ENCODE assay signal across 7 cellular contexts in the genomic region with DNA sequence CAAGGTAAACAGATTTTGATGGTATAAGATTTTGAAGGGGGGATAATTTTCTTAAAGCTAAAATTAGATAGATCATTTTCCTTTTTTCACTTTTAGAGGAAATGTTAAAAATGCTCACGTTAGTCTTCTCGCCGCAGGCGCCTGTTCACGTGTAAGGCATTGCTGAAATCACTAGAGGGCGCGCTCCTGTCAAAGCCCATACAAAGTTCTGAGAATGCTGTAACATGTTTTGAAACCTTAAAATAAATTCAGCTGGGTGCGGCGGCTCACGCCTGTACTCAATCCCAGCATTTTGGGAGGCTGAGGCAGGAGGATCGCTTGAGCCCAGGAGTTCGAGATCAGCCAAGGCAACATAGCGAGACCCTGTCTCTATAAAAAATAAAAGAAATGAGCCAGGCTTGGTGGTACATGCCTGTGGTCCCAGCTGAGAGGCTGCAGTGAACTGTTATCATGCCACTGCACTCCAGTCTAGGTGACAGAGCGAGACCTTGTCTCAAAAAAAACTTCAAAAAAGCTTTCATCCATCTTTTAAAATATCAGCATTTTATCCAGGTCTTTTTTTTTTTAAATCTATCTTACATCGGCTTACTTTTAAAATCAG.
DNase-seq lines count a peak whose midpoint lies in the region; ATAC-seq, FAIRE-seq and TF ChIP-seq lines count a peak whose summit lies in the region.

No MANE protein-coding gene starts in this region.

- peak; percentile 49 for DNase-seq in GM03348 (ENCODE audit: low spot score)
- peak; percentile 14 for DNase-seq in H54 (ENCODE audit: insufficient read length, low spot score)
- DNase-seq in NCI-H2107 treated with DMSO at 0.1 percent for 48 hours (lab: John Stamatoyannopoulos, UW; ENCODE audit: unreplicated experiment), result peak; percentile 44
- DNase-seq in activated CD4-positive, alpha-beta T cell treated with anti-CD3 and anti-CD28 coated beads, Interleukin-2, amount 50 U/mL, for 1 hour, result peak; percentile 7
- DNase-seq in fibroblast of pulmonary artery (ENCODE audit: low read depth), result peak; percentile 57
- peak in 5 of 6 donors; percentile 8 to 66 (median 44) for DNase-seq in pancreas
- DNase-seq in cortex of kidney (lab: John Stamatoyannopoulos, UW), result no peak

- H3K27me3 ChIP-seq in pancreas, result peaks cover 0 to 4% (median 1%) of the 10 kb centered on the region in 4 donors

- intact Hi-C loops in pancreas (cut with DNase I), result loop anchor here in 2 of 3 donors (5.0 to 10.0 kb wide), 2 partner anchors 372 to 375 kb away; no protein-coding TSS in a partner anchor

- H3K4me1 ChIP-seq in pancreas, result no peaks in the 10 kb centered on the region

- peak; percentile 50 to 83 (median 76) for ATAC-seq in pancreas

- TF ChIP-seq POLR2A in H54 (IDR thresholded peaks at IDR 0.05; ENCODE audit: low read depth, low read length), result no peak

- H3K9me3 ChIP-seq in pancreas, result no peaks in the 10 kb centered on the region

- FAIRE-seq in H54 (lab: Jason Lieb, UNC), result peak; percentile 15
- FAIRE-seq in pancreas (lab: Jason Lieb, UNC), result no peak

- WGBS in pancreas, 2 donors, result 9 to 17% methylated on average over 15 of the region's 15 CpGs

- no peak overlapping the region for H3K4me3 ChIP-seq in fibroblast of pulmonary artery (replicated peaks; ENCODE audit: low read depth, low read length)
- no peak overlapping the region for H3K4me3 ChIP-seq in pancreas

- TF ChIP-seq CTCF in fibroblast of pulmonary artery (IDR thresholded peaks at IDR 0.05; ENCODE audit: low read length, missing control alignments) (peak; percentile 65), pancreas (IDR thresholded peaks at IDR 0.05) (peak; percentile 46 to 72 (median 60))

- H3K36me3 ChIP-seq in pancreas, result no peaks in the 10 kb centered on the region

- H3K27ac ChIP-seq in pancreas, result no peak overlapping the region
